8 cellular contexts compared by ENCODE assay signal in genomic region chr17:7844292-7845154, GRCh38. TPM values are rescaled to one million over a fixed set of nuclear protein-coding genes. Genes with fewer than 3 reads are reported as not detected.
DNase-seq lines count a peak whose midpoint lies in the region; ATAC-seq, FAIRE-seq and TF ChIP-seq lines count a peak whose summit lies in the region.

No MANE protein-coding gene starts in this region.

- H3K27me3 Mint-ChIP-seq in T-helper 1 cell treated with Interleukin-12 subunit alpha and Interleukin-12 subunit beta and Interleukin-4 antibody, amounts not matched to agents 30 μg/mL and 1 μg/mL, for 36 hours (ENCODE audit: low read depth): no peaks in the 10 kb centered on the region

- ATAC-seq in HG02588 (IDR thresholded peaks at IDR 0.05; ENCODE audit: unreplicated experiment): peak; percentile 45

- peaks cover 37% of the 10 kb centered on the region for H3K36me3 ChIP-seq in left ventricle myocardium inferior

- TF ChIP-seq CTCF in GM12873 (IDR thresholded peaks at IDR 0.05; ENCODE audit: insufficient read depth, low read depth, low read length, missing control alignments) (peak; percentile 2), left ventricle myocardium inferior (IDR thresholded peaks at IDR 0.05; ENCODE audit: borderline replicate concordance) (no peak)

- FAIRE-seq in urothelium cell line (lab: Jason Lieb, UNC): no peak

- H3K27ac ChIP-seq in left ventricle myocardium inferior (replicated peaks): peak overlapping the region; percentile 96

- no peaks in the 10 kb centered on the region for H3K27me3 ChIP-seq in left ventricle myocardium inferior (ENCODE audit: low read depth)

- intact Hi-C loops in left ventricle myocardium inferior (cut with micrococcal nuclease): no loop called here
- intact Hi-C loops in posterior cingulate gyrus (cut with DNase I): loop anchor here (1.0 to 5.0 kb wide), 2 partner anchors 10 to 88 kb away; partner anchors contain the start of genes CNTROB, KDM6B and TRAPPC1

- H3K36me3 Mint-ChIP-seq in T-helper 1 cell treated with Interleukin-12 subunit alpha and Interleukin-12 subunit beta and Interleukin-4 antibody, amounts not matched to agents 30 μg/mL and 1 μg/mL, for 36 hours (ENCODE audit: low read depth): peaks cover 22% of the 10 kb centered on the region

- no peaks in the 10 kb centered on the region for H3K9me3 Mint-ChIP-seq in T-helper 1 cell treated with Interleukin-12 subunit alpha and Interleukin-12 subunit beta and Interleukin-4 antibody, amounts not matched to agents 30 μg/mL and 1 μg/mL, for 36 hours

- DNase-seq in NCI-H1105 treated with DMSO at 0.1 percent for 48 hours (lab: John Stamatoyannopoulos, UW) (peak; percentile 95), amygdala (lab: John Stamatoyannopoulos, UW) (peak; percentile 50 to 96 (median 88)), left ventricle myocardium inferior (peak; percentile 88), posterior cingulate gyrus (peak; percentile 88 to 99 (median 92)), urothelium cell line (ENCODE audit: low spot score) (peak; percentile 86)

- H3K9me3 ChIP-seq in left ventricle myocardium inferior (replicated peaks): no peaks in the 10 kb centered on the region

- H3K4me1 Mint-ChIP-seq in T-helper 1 cell treated with Interleukin-12 subunit alpha and Interleukin-12 subunit beta and Interleukin-4 antibody, amounts not matched to agents 30 μg/mL and 1 μg/mL, for 36 hours (ENCODE audit: low read depth): peaks cover 39% of the 10 kb centered on the region

- H3K27ac Mint-ChIP-seq in T-helper 1 cell treated with Interleukin-12 subunit alpha and Interleukin-12 subunit beta and Interleukin-4 antibody, amounts not matched to agents 30 μg/mL and 1 μg/mL, for 36 hours: peak overlapping the region; percentile 96

- peak overlapping the region; percentile 80 for H3K4me3 ChIP-seq in left ventricle myocardium inferior

- H3K4me1 ChIP-seq in left ventricle myocardium inferior: peaks cover 66% of the 10 kb centered on the region

- peak overlapping the region; percentile 94 for H3K4me3 Mint-ChIP-seq in T-helper 1 cell treated with Interleukin-12 subunit alpha and Interleukin-12 subunit beta and Interleukin-4 antibody, amounts not matched to agents 30 μg/mL and 1 μg/mL, for 36 hours

RNA-seq across cellular contexts. Expression of gene TMEM88, which starts 10.3 kb away (rescaled TPM):
- total RNA-seq in left ventricle myocardium inferior: 26.4 TPM

RNA-seq across cellular contexts. Expression of gene KDM6B, which starts 10.5 kb away (rescaled TPM):
- 23.3 TPM for total RNA-seq in left ventricle myocardium inferior

RNA-seq across cellular contexts. Expression of gene NAA38, which starts 12.8 kb away (rescaled TPM):
- total RNA-seq in left ventricle myocardium inferior: 89.8 TPM

RNA-seq across cellular contexts. Expression of gene CYB5D1, which starts 13.3 kb away (rescaled TPM):
- 17.8 TPM for total RNA-seq in left ventricle myocardium inferior

RNA-seq across cellular contexts. Expression of gene CHD3, which starts 44.1 kb away (rescaled TPM):
- 15.6 TPM for total RNA-seq in left ventricle myocardium inferior

Comparison
In these comparisons a context has a peak if more than half of its experiments do, and no peak if none do; other contexts are left out.
1. Peak in every context shown above with its lines: DNase-seq, ATAC-seq, H3K4me3 ChIP-seq and H3K27ac ChIP-seq.